ENCODE assay signal across 2 cellular contexts in the genomic region with DNA sequence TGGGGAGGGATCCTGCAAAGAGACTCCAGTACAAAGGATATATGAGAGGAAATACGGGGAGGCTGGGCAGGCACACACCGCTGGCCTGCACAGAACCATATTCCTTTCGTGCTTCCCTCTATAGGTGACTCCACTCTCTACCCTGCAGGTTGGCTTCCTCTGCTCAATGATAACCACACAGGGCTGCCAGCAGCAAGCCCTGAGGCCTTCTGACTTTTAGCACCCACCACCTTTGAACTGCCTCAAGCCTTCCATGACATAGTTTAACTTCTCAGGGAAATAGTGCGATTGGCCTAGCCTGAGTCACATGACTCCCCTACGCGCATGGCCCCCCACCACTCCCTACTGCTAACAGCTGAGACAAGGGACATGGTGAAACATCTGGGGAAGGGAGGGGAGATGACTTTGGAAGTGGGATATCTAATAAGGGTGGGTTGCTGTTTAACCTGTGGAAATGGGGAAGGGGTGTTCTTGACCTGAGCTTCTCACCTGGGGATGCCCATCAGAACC.
TF ChIP-seq lines count a peak whose summit lies in the region.

No MANE protein-coding gene starts in this region.

TF ChIP-seq in IMR-90, 13 proteins besides CTCF, POLR2A, EP300 and RAD21:
- TF ChIP-seq USF2 (IDR thresholded peaks at IDR 0.05; ENCODE audit: low read depth, low read length) (no peak), CHD1 (IDR thresholded peaks at IDR 0.05; ENCODE audit: low read depth, low read length) (no peak), CEBPB (IDR thresholded peaks at IDR 0.05; ENCODE audit: low read depth, low read length) (no peak), SMC3 (IDR thresholded peaks at IDR 0.05; ENCODE audit: low read depth, low read length) (no peak), MAFK (IDR thresholded peaks at IDR 0.05; ENCODE audit: low read depth, low read length) (no peak)

TF ChIP-seq in K562, 482 proteins besides CTCF, POLR2A, EP300 and RAD21:
- no peak for TF ChIP-seq ZBTB34 (CRISPR knock-in tag; IDR thresholded peaks at IDR 0.05)
- TF ChIP-seq CHD7 (IDR thresholded peaks at IDR 0.05; ENCODE audit: low read depth, low read length) = no peak
- TF ChIP-seq TFE3 (CRISPR knock-in tag; IDR thresholded peaks at IDR 0.05) = peak; percentile 28; the same call in 1 of the 2 replicates
- peak; percentile 17; the same call in 1 of the 2 replicates for TF ChIP-seq USF2 (CRISPR knock-in tag; IDR thresholded peaks at IDR 0.05)
- no peak for TF ChIP-seq RBM39 (optimal IDR thresholded peaks at IDR 0.05; ENCODE audit: low read depth, low read length)
- TF ChIP-seq ILK (tag; IDR thresholded peaks at IDR 0.05; ENCODE audit: borderline replicate concordance, low read depth) = no peak
- TF ChIP-seq, protein P1, sequence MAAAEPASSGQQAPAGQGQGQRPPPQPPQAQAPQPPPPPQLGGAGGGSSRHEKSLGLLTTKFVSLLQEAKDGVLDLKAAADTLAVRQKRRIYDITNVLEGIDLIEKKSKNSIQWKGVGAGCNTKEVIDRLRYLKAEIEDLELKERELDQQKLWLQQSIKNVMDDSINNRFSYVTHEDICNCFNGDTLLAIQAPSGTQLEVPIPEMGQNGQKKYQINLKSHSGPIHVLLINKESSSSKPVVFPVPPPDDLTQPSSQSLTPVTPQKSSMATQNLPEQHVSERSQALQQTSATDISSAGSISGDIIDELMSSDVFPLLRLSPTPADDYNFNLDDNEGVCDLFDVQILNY (CRISPR knock-in tag; IDR thresholded peaks at IDR 0.05) = no peak
